In genomic region chrX:13028871-13029336, GRCh38 we compare ENCODE assay signal across 10 cellular contexts. TPM values are rescaled to one million over a fixed set of nuclear protein-coding genes. Genes with fewer than 3 reads are reported as not detected.
DNase-seq lines count a peak whose midpoint lies in the region; ATAC-seq, FAIRE-seq and TF ChIP-seq lines count a peak whose summit lies in the region.
"Had no signal": no experiment of that assay in that cellular context is flagged by ENCODE, and none has a peak within 500 bp of the region (broad histone marks: within the 10 kb centered on the region; RNA-seq: fewer than 3 reads in every experiment).

No MANE protein-coding gene starts in this region.

- H3K9me3 Mint-ChIP-seq in HFFc6 = no peaks in the 10 kb centered on the region

- POLR2A ChIA-PET in A549 (lab: Yijun Ruan, JAX) = interaction anchor here (1.0 to 1.6 kb wide), 4 partner anchors 50 to 54 kb away, joined by 3 to 5 read pairs (median 4); partner anchors contain the start of gene TMSB4X
- POLR2A ChIA-PET in K562 (lab: Yijun Ruan, JAX) = interaction anchor here (0.9 kb wide), 1 partner anchor 10 kb away, joined by 4 read pairs; no protein-coding TSS in a partner anchor

- peak overlapping the region; percentile 80 for H3K4me3 Mint-ChIP-seq in HFFc6

- H4K20me1 ChIP-seq in K562 (replicated peaks; ENCODE audit: control insufficient read depth, insufficient read depth, low read length) = no peaks in the 10 kb centered on the region

- no peaks in the 10 kb centered on the region for H3K9me3 ChIP-seq in A549
- no peaks in the 10 kb centered on the region for H3K9me3 ChIP-seq in K562 (replicated peaks; ENCODE audit: control insufficient read depth, insufficient read depth, low read depth, low read length)
- no peaks in the 10 kb centered on the region for H3K9me3 ChIP-seq in WERI-Rb-1 (ENCODE audit: severe bottlenecking)

- H3K4me2 ChIP-seq in A549 (peak overlapping the region; percentile 77), K562 (ENCODE audit: insufficient read depth, low read length) (no peak overlapping the region)

- peak overlapping the region; percentile 92 to 94 for H3K27ac ChIP-seq in A549
- H3K27ac ChIP-seq in K562 (ENCODE audit: extremely low read depth, low read depth, low read length) = no peak overlapping the region
- H3K27ac ChIP-seq in WERI-Rb-1 = no peak overlapping the region

- H3K9me1 ChIP-seq in K562 (ENCODE audit: control insufficient read depth, insufficient read depth, low read length) = no peaks in the 10 kb centered on the region

- TF ChIP-seq CTCF in A549 (IDR thresholded peaks at IDR 0.05) (no peak), HFFc6 (IDR thresholded peaks at IDR 0.05) (no peak), K562 (IDR thresholded peaks at IDR 0.05 in 2 of 3, conservative IDR thresholded peaks at IDR 0.05 in 1 of 3; ENCODE audit: insufficient read depth in 2 of 3, low read depth in 1 of 3, low read length in 3 of 3) (no peak), WERI-Rb-1 (IDR thresholded peaks at IDR 0.05; ENCODE audit: low read depth, low read length) (no peak)

- peak; percentile 27 to 37; a peak in 2 of 5 replicates for TF ChIP-seq RAD21 in A549 (conservative IDR thresholded peaks at IDR 0.05 in 1 of 2, IDR thresholded peaks at IDR 0.05 in 1 of 2)
- no peak for TF ChIP-seq RAD21 in K562 (CRISPR knock-in tag; conservative IDR thresholded peaks at IDR 0.05 in 1 of 2, IDR thresholded peaks at IDR 0.05 in 1 of 2)

- H3K4me1 Mint-ChIP-seq in HFFc6 (ENCODE audit: low read depth) = peaks cover 43% of the 10 kb centered on the region

- no peaks in the 10 kb centered on the region for H3K27me3 ChIP-seq in K562 (ENCODE audit: control insufficient read depth in 2 of 2, insufficient read depth in 2 of 2, low read length in 2 of 2)
- H3K27me3 ChIP-seq in WERI-Rb-1 (ENCODE audit: insufficient read depth, low read depth, severe bottlenecking) = no peaks in the 10 kb centered on the region

- ATAC-seq in A549 (peak; percentile 90), K562 (no peak; the same call in 1 of the 3 replicates)

- H2AFZ ChIP-seq in K562 (ENCODE audit: low read depth, low read length) = no peak overlapping the region

- TF ChIP-seq EP300 in A549 (IDR thresholded peaks at IDR 0.05) = peak; percentile 54 to 75; a peak in 1 of 5 replicates
- TF ChIP-seq EP300 in K562 (IDR thresholded peaks at IDR 0.05; ENCODE audit: low read length) = no peak

- peak; percentile 94 for FAIRE-seq in A549 (lab: Jason Lieb, UNC)
- FAIRE-seq in K562 (lab: Jason Lieb, UNC) = no peak
- FAIRE-seq: G401.6 had no signal

- no peaks in the 10 kb centered on the region for H3K36me3 Mint-ChIP-seq in HFFc6 (ENCODE audit: low read depth)

- DNase-seq in A549 (ENCODE audit: low read depth in 1 of 2, low spot score in 1 of 2) (peak; percentile 48 to 82), HFFc6 (peak; percentile 21), K562 (ENCODE audit: extremely low read depth in 1 of 4, low spot score in 3 of 4) (no peak), lung microvascular endothelial cell (ENCODE audit: low read depth in 2 of 2) (peak; percentile 38 to 48), NK-92 (lab: John Stamatoyannopoulos, UW; ENCODE audit: unreplicated experiment) (no peak), WERI-Rb-1 (no peak), NCI-H2227 treated with DMSO at 0.1 percent for 48 hours (lab: John Stamatoyannopoulos, UW) (no peak), NCI-H187 treated with DMSO at 0.1 percent for 48 hours (lab: John Stamatoyannopoulos, UW) (no peak)
- DNase-seq: activated CD4-positive, alpha-beta T cell treated with anti-CD3 and anti-CD28 coated beads, Interleukin-2, amount 50 U/mL, for 4 hours had no signal

- TF ChIP-seq POLR2A in A549 (IDR thresholded peaks at IDR 0.05; ENCODE audit: low read length) (no peak), K562 (conservative IDR thresholded peaks at IDR 0.05) (no peak)

- no peak overlapping the region for H3K9ac ChIP-seq in K562 (ENCODE audit: insufficient read depth in 1 of 2, low read depth in 2 of 2, low read length in 2 of 2)

- intact Hi-C loops in K562 (cut with micrococcal nuclease) = no loop called here

- no peaks in the 10 kb centered on the region for H3K79me2 ChIP-seq in K562 (ENCODE audit: control insufficient read depth, insufficient read depth, low read length)

- 0% methylated on average over 1 of the region's 1 CpG for WGBS in A549 (ENCODE audit: missing lambda C conversion rate)
- 44% methylated on average over 1 of the region's 1 CpG for WGBS in K562 (ENCODE audit: insufficient coverage, low coverage, missing lambda C conversion rate)

- H3K4me3 ChIP-seq in A549 = no peak overlapping the region; the same call in 2 of the 3 replicates
- H3K4me3 ChIP-seq in K562 = no peak overlapping the region
- H3K4me3 ChIP-seq in WERI-Rb-1 (ENCODE audit: low read depth, low read length) = no peak overlapping the region

- in situ Hi-C loops in K562 (cut with MboI) = no loop called here

- BruUV-seq in K562 (replicated peaks; lab: Mats Ljungman, UMichigan) = no TSS peak

- H3K27ac Mint-ChIP-seq in HFFc6 = peak overlapping the region; percentile 89

- no peaks in the 10 kb centered on the region for H3K36me3 ChIP-seq in K562 (ENCODE audit: control insufficient read depth, insufficient read depth, low read length)
- H3K36me3 ChIP-seq in WERI-Rb-1 = no peaks in the 10 kb centered on the region

- H3K4me1 ChIP-seq in A549 (peaks cover 49% of the 10 kb centered on the region), K562 (replicated peaks in 1 of 2; ENCODE audit: control insufficient read depth in 2 of 2, insufficient read depth in 2 of 2, low read length in 2 of 2) (peaks cover 0 to 9% of the 10 kb centered on the region in 2 experiments; a peak in 4 of 5 replicates)

- CTCF ChIA-PET in A549 (lab: Yijun Ruan, JAX) = interaction anchor here (1.0 kb wide), 1 partner anchor 82 kb away, joined by 3 read pairs; no protein-coding TSS in a partner anchor
- CTCF ChIA-PET in K562 (lab: Yijun Ruan, JAX; ENCODE audit: low intra/inter-chr PET ratio) = no interaction called here

- H3K27me3 Mint-ChIP-seq in HFFc6 (ENCODE audit: insufficient read depth) = no peaks in the 10 kb centered on the region

TF ChIP-seq in A549, 52 proteins besides CTCF, POLR2A, EP300 and RAD21 (continues in another document):
- TF ChIP-seq GATA3 (IDR thresholded peaks at IDR 0.05; ENCODE audit: borderline replicate concordance) = peak; percentile 99

RNA-seq across cellular contexts. Expression of gene FAM9C, which starts 15.5 kb away (rescaled TPM):
- polyA plus RNA-seq in A549 (2011; rRNA removed) (not detected in 2 replicates), A549 (2017; fragmentation: RNase III; extraction: RNeasy Plus Mini Kit Qiagen cat#74134 plus additional on column Dnase treatment) (0.03 TPM in 1 of 3 replicates, not detected in the others), K562 (2011; rRNA removed) (not detected in 2 replicates), K562 (2014; fragmentation: Illumina TruSeq; extraction: Trizol) (not detected in 2 replicates), K562 (2014; fragmentation: Nextera tagmentation; extraction: Ambion mirVana) (not detected), K562 (2014; rRNA removed) (not detected in 2 replicates)
- polyA plus RNA-seq in A549 (2012; cell fraction: cytosol; rRNA removed) = not detected in 2 replicates
- 0.01 TPM in 1 of 2 replicates, not detected in the other for polyA plus RNA-seq in A549 (2012; cell fraction: nucleus; rRNA removed)
- not detected in 2 replicates for polyA minus RNA-seq in A549 (2011; rRNA and poly(A)+ RNA removed)
- not detected for total RNA-seq in HFFc6 (2021; fragmentation: NEBNext Ultra II Directional; extraction: Animal tissue kit (Norgen Biotek cat#: 25700))
- not detected in 2 replicates for total RNA-seq in K562 (2011; cell fraction: chromatin; rRNA removed; ENCODE audit: low replicate concordance)
- total RNA-seq in K562 (2011; cell fraction: nucleolus; rRNA removed) = not detected in 2 replicates
- total RNA-seq in K562 (2011; cell fraction: nucleoplasm; rRNA removed) = not detected in 2 replicates
- total RNA-seq in K562 (2014; rRNA removed) (not detected in 2 replicates), K562 (2014; rRNA removed; fragmentation: Illumina TruSeq; extraction: Trizol) (not detected in 2 replicates), K562 (2015; rRNA removed; fragmentation: Illumina TruSeq; extraction: Trizol) (not detected in 2 replicates), K562 (2021) (not detected in 2 replicates), lung microvascular endothelial cell (under 0.01 TPM in 1 of 2 replicates, not detected in the other)
- not detected in 2 replicates for polyA plus RNA-seq in K562 (2011; cell fraction: cytosol; rRNA removed)
- polyA plus RNA-seq in K562 (2011; cell fraction: nucleus; rRNA removed) = not detected in 2 replicates
- not detected in 2 replicates for polyA plus RNA-seq in K562 (2012)
- not detected in 2 replicates for polyA minus RNA-seq in K562 (2011; rRNA and poly(A)+ RNA removed)
- polyA minus RNA-seq in K562 (2011; cell fraction: cytosol; rRNA and poly(A)+ RNA removed) = not detected in 2 replicates
- polyA minus RNA-seq in K562 (2011; cell fraction: nucleus; rRNA and poly(A)+ RNA removed) = not detected in 2 replicates

RNA-seq across cellular contexts. Expression of gene TMSB4X, which starts 54.0 kb away (rescaled TPM):
- polyA plus RNA-seq in A549 (2011; rRNA removed) = 3,130 and 3,742 TPM in 2 replicates
- 3,096 and 3,118 TPM in 2 replicates for polyA plus RNA-seq in A549 (2012; cell fraction: cytosol; rRNA removed)
- 460 and 1,554 TPM in 2 replicates for polyA plus RNA-seq in A549 (2012; cell fraction: nucleus; rRNA removed)
- polyA plus RNA-seq in A549 (2017; fragmentation: RNase III; extraction: RNeasy Plus Mini Kit Qiagen cat#74134 plus additional on column Dnase treatment) = 6,622 to 7,955 TPM (median 7,447 TPM) in 3 replicates
- polyA minus RNA-seq in A549 (2011; rRNA and poly(A)+ RNA removed) = 852 and 1,226 TPM in 2 replicates
- total RNA-seq in HFFc6 (2021; fragmentation: NEBNext Ultra II Directional; extraction: Animal tissue kit (Norgen Biotek cat#: 25700)) = 1,000 to 10,000 TPM; 2,364 to 3,067 (median 2,845) TPM
- 101 and 112 TPM in 2 replicates for total RNA-seq in K562 (2011; cell fraction: chromatin; rRNA removed; ENCODE audit: low replicate concordance)
- 168 and 187 TPM in 2 replicates for total RNA-seq in K562 (2011; cell fraction: nucleolus; rRNA removed)
- total RNA-seq in K562 (2011; cell fraction: nucleoplasm; rRNA removed) = 227 and 306 TPM in 2 replicates
- 1,035 and 1,094 TPM in 2 replicates for total RNA-seq in K562 (2014; rRNA removed)
- total RNA-seq in K562 (2014; rRNA removed; fragmentation: Illumina TruSeq; extraction: Trizol) = 1,529 and 1,745 TPM in 2 replicates
- 1,145 and 1,178 TPM in 2 replicates for total RNA-seq in K562 (2015; rRNA removed; fragmentation: Illumina TruSeq; extraction: Trizol)
- 1,266 and 1,292 TPM in 2 replicates for total RNA-seq in K562 (2021)
- 1,337 and 1,853 TPM in 2 replicates for polyA plus RNA-seq in K562 (2011; rRNA removed)
- polyA plus RNA-seq in K562 (2011; cell fraction: cytosol; rRNA removed) = 358 and 852 TPM in 2 replicates
- polyA plus RNA-seq in K562 (2011; cell fraction: nucleus; rRNA removed) = 404 and 705 TPM in 2 replicates
- polyA plus RNA-seq in K562 (2012) = 2,539 and 2,674 TPM in 2 replicates
- 1,680 and 2,424 TPM in 2 replicates for polyA plus RNA-seq in K562 (2014; fragmentation: Illumina TruSeq; extraction: Trizol)
- 1,000 to 10,000 TPM; 1,688 to 2,035 TPM for polyA plus RNA-seq in K562 (2014; fragmentation: Nextera tagmentation; extraction: Ambion mirVana)
- polyA plus RNA-seq in K562 (2014; rRNA removed) = 1,576 and 1,785 TPM in 2 replicates
- polyA minus RNA-seq in K562 (2011; rRNA and poly(A)+ RNA removed) = 876 and 1,337 TPM in 2 replicates
- 265 and 346 TPM in 2 replicates for polyA minus RNA-seq in K562 (2011; cell fraction: cytosol; rRNA and poly(A)+ RNA removed)
- polyA minus RNA-seq in K562 (2011; cell fraction: nucleus; rRNA and poly(A)+ RNA removed) = 112 and 295 TPM in 2 replicates
- 18,253 and 26,169 TPM in 2 replicates for total RNA-seq in lung microvascular endothelial cell

Comparison
In these comparisons a context has a peak if more than half of its experiments do, and no peak if none do; other contexts are left out.
1. DNase-seq: peak in A549 (2 of 2), HFFc6 (single experiment) and lung microvascular endothelial cell (2 of 2); none in K562 (0 of 4), NK-92 (single experiment), WERI-Rb-1 (single experiment), NCI-H2227 treated with DMSO at 0.1 percent for 48 hours (single experiment) and NCI-H187 treated with DMSO at 0.1 percent for 48 hours (single experiment).
2. H3K27ac ChIP-seq: peak in A549 (2 of 2); none in K562 (single experiment) and WERI-Rb-1 (single experiment).
3. Of the 35 proteins assayed by ChIP-seq in both K562 and A549: peak only in K562: KDM1A; only in A549: EP300, JUN, JUNB, MAX, RAD21 and SMC3; in both: none; in neither: 27; mixed calls (peak in some experiments, not most) for 1.